Comparison of ENCODE assay signal across 3 cellular contexts in genomic region chr6:2872417-2873358, GRCh38.
A peak's percentile ranks its signal among the peaks of the same experiment; 100 is the strongest.
TF ChIP-seq lines count a peak whose summit lies in the region.

No MANE protein-coding gene starts in this region.

TF ChIP-seq in GM12891, 5 proteins besides CTCF, POLR2A, EP300 and RAD21:
- TF ChIP-seq SPI1 (IDR thresholded peaks at IDR 0.05; ENCODE audit: low read depth, low read length) (peak; percentile 2; the same call in 1 of the 2 replicates), TAF1 (IDR thresholded peaks at IDR 0.05; ENCODE audit: low read depth, low read length) (no peak)

TF ChIP-seq in GM12878, 131 proteins besides CTCF, POLR2A, EP300 and RAD21 (continued from another document and continues in another):
- TF ChIP-seq TARDBP (IDR thresholded peaks at IDR 0.05; ENCODE audit: borderline replicate concordance): no peak
- TF ChIP-seq SIN3A (IDR thresholded peaks at IDR 0.05; ENCODE audit: low read depth, low read length): no peak
- no peak for TF ChIP-seq E4F1 (IDR thresholded peaks at IDR 0.05; ENCODE audit: borderline replicate concordance, partially characterized antibody)
- no peak for TF ChIP-seq DPF2 (IDR thresholded peaks at IDR 0.05)
- no peak for TF ChIP-seq MYC (IDR thresholded peaks at IDR 0.05; ENCODE audit: insufficient read depth, insufficient read length, insufficient replicate concordance, low read length, severe bottlenecking)
- TF ChIP-seq SPI1 (IDR thresholded peaks at IDR 0.05; ENCODE audit: borderline replicate concordance, insufficient read depth, low read depth, low read length): no peak
- no peak for TF ChIP-seq POLR2AphosphoS2 (IDR thresholded peaks at IDR 0.05; ENCODE audit: low read depth, low read length)
- TF ChIP-seq CBFB (IDR thresholded peaks at IDR 0.05; ENCODE audit: low read depth): no peak
- no peak for TF ChIP-seq IKZF1 (conservative IDR thresholded peaks at IDR 0.05)
- no peak for TF ChIP-seq RFX5 (IDR thresholded peaks at IDR 0.05; ENCODE audit: low read depth, low read length)
- TF ChIP-seq CREB1 (IDR thresholded peaks at IDR 0.05; ENCODE audit: low read depth): no peak
- no peak for TF ChIP-seq ZZZ3 (IDR thresholded peaks at IDR 0.05; ENCODE audit: control insufficient read depth, insufficient read length, low read depth)
- no peak for TF ChIP-seq NBN (IDR thresholded peaks at IDR 0.05)
- TF ChIP-seq NR2F1 (conservative IDR thresholded peaks at IDR 0.05): no peak
- TF ChIP-seq ZNF217 (IDR thresholded peaks at IDR 0.05): no peak
- TF ChIP-seq SIX5 (IDR thresholded peaks at IDR 0.05; ENCODE audit: low read depth, low read length, severe bottlenecking): no peak
- TF ChIP-seq NRF1 (conservative IDR thresholded peaks at IDR 0.05; ENCODE audit: low read depth, low read length): no peak
- no peak for TF ChIP-seq YY1 (IDR thresholded peaks at IDR 0.05; ENCODE audit: low read depth, low read length)
- TF ChIP-seq, protein P1, sequence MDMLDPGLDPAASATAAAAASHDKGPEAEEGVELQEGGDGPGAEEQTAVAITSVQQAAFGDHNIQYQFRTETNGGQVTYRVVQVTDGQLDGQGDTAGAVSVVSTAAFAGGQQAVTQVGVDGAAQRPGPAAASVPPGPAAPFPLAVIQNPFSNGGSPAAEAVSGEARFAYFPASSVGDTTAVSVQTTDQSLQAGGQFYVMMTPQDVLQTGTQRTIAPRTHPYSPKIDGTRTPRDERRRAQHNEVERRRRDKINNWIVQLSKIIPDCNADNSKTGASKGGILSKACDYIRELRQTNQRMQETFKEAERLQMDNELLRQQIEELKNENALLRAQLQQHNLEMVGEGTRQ (IDR thresholded peaks at IDR 0.05; ENCODE audit: borderline replicate concordance, low read depth, low read length): no peak
- TF ChIP-seq JUND (IDR thresholded peaks at IDR 0.05; ENCODE audit: low read depth, low read length): no peak
- TF ChIP-seq LARP7 (IDR thresholded peaks at IDR 0.05): no peak
- peak; percentile 64; the same call in 1 of the 2 replicates for TF ChIP-seq ATF2 (IDR thresholded peaks at IDR 0.05; ENCODE audit: low read length)
- TF ChIP-seq ZNF274 (IDR thresholded peaks at IDR 0.05; ENCODE audit: insufficient read depth, insufficient read length): no peak
- TF ChIP-seq, protein P2, sequence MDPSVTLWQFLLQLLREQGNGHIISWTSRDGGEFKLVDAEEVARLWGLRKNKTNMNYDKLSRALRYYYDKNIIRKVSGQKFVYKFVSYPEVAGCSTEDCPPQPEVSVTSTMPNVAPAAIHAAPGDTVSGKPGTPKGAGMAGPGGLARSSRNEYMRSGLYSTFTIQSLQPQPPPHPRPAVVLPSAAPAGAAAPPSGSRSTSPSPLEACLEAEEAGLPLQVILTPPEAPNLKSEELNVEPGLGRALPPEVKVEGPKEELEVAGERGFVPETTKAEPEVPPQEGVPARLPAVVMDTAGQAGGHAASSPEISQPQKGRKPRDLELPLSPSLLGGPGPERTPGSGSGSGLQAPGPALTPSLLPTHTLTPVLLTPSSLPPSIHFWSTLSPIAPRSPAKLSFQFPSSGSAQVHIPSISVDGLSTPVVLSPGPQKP (IDR thresholded peaks at IDR 0.05; ENCODE audit: low read depth, low read length): no peak
- no peak for TF ChIP-seq PBX3 (IDR thresholded peaks at IDR 0.05; ENCODE audit: insufficient replicate concordance, low read depth, low read length)
- no peak for TF ChIP-seq PKNOX1 (IDR thresholded peaks at IDR 0.05)

TF ChIP-seq in WTC11, 78 proteins besides CTCF, POLR2A, EP300 and RAD21:
- TF ChIP-seq ATF2 (CRISPR knock-in tag; IDR thresholded peaks at IDR 0.05; ENCODE audit: borderline replicate concordance, low read depth) (no peak), SP1 (CRISPR knock-in tag; conservative IDR thresholded peaks at IDR 0.05) (no peak), ZNF512 (CRISPR knock-in tag; IDR thresholded peaks at IDR 0.05; ENCODE audit: borderline replicate concordance) (no peak), GTF2I (CRISPR knock-in tag; conservative IDR thresholded peaks at IDR 0.05) (no peak), STAT6 (CRISPR knock-in tag; conservative IDR thresholded peaks at IDR 0.05; ENCODE audit: low read depth) (no peak), GABPB1 (CRISPR knock-in tag; IDR thresholded peaks at IDR 0.05) (no peak), ZNF138 (CRISPR knock-in tag; conservative IDR thresholded peaks at IDR 0.05) (no peak), ZNF425 (CRISPR knock-in tag; conservative IDR thresholded peaks at IDR 0.05) (no peak), JAZF1 (CRISPR knock-in tag; IDR thresholded peaks at IDR 0.05) (no peak), FOXK1 (CRISPR knock-in tag; IDR thresholded peaks at IDR 0.05) (no peak), NFATC4 (CRISPR knock-in tag; IDR thresholded peaks at IDR 0.05) (no peak), ZNF671 (CRISPR knock-in tag; IDR thresholded peaks at IDR 0.05) (no peak), ZNF317 (CRISPR knock-in tag; IDR thresholded peaks at IDR 0.05; ENCODE audit: borderline replicate concordance, low read depth) (no peak), PRRX2 (CRISPR knock-in tag; IDR thresholded peaks at IDR 0.05) (no peak)
- TF ChIP-seq, protein P3, sequence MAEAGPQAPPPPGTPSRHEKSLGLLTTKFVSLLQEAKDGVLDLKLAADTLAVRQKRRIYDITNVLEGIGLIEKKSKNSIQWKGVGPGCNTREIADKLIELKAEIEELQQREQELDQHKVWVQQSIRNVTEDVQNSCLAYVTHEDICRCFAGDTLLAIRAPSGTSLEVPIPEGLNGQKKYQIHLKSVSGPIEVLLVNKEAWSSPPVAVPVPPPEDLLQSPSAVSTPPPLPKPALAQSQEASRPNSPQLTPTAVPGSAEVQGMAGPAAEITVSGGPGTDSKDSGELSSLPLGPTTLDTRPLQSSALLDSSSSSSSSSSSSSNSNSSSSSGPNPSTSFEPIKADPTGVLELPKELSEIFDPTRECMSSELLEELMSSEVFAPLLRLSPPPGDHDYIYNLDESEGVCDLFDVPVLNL (CRISPR knock-in tag; IDR thresholded peaks at IDR 0.05; ENCODE audit: borderline replicate concordance, low read depth): no peak
- TF ChIP-seq, protein P4, sequence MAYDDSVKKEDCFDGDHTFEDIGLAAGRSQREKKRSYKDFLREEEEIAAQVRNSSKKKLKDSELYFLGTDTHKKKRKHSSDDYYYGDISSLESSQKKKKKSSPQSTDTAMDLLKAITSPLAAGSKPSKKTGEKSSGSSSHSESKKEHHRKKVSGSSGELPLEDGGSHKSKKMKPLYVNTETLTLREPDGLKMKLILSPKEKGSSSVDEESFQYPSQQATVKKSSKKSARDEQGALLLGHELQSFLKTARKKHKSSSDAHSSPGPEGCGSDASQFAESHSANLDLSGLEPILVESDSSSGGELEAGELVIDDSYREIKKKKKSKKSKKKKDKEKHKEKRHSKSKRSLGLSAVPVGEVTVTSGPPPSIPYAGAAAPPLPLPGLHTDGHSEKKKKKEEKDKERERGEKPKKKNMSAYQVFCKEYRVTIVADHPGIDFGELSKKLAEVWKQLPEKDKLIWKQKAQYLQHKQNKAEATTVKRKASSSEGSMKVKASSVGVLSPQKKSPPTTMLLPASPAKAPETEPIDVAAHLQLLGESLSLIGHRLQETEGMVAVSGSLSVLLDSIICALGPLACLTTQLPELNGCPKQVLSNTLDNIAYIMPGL (CRISPR knock-in tag; IDR thresholded peaks at IDR 0.05): no peak
